22 cellular contexts compared by ENCODE assay signal in genomic region chr4:60562353-60562752, GRCh38.
A peak's percentile ranks its signal among the peaks of the same experiment; 100 is the strongest.
DNase-seq lines count a peak whose midpoint lies in the region; ATAC-seq and TF ChIP-seq lines count a peak whose summit lies in the region.
"Had no signal": no experiment of that assay in that cellular context is flagged by ENCODE, and none has a peak within 500 bp of the region (broad histone marks: within the 10 kb centered on the region; RNA-seq: fewer than 3 reads in every experiment).

No MANE protein-coding gene starts in this region.

- DNase-seq in COR-L47 (lab: John Stamatoyannopoulos, UW), result peak; percentile 55
- DNase-seq in KBM-7, result peak; percentile 9
- peak; percentile 9 for DNase-seq in NCI-H510A (lab: John Stamatoyannopoulos, UW)
- DNase-seq in effector memory CD8-positive, alpha-beta T cell, result no peak
- DNase-seq in left lobe of liver (ENCODE audit: low spot score), result no peak
- no peak for DNase-seq in upper lobe of left lung
- DNase-seq: activated effector memory CD4-positive, alpha-beta T cell treated with Interleukin-2 at 50 U/mL for 16 hours; CD8-positive, alpha-beta T cell; foreskin keratinocyte; NCI-H2107; PC-3; stomach; T1000; upper lobe of right lung had no signal

- no peaks in the 10 kb centered on the region for H3K4me1 ChIP-seq in upper lobe of left lung
- H3K4me1 ChIP-seq: breast epithelium, foreskin keratinocyte, stomach, upper lobe of right lung had no signal

- no peak for TF ChIP-seq CTCF in SU-DHL-6 (IDR thresholded peaks at IDR 0.05; ENCODE audit: insufficient read depth, low read length, poor library complexity, severe bottlenecking)
- TF ChIP-seq CTCF in upper lobe of left lung (IDR thresholded peaks at IDR 0.05), result no peak

- no peak overlapping the region for H3K27ac Mint-ChIP-seq in effector memory CD8-positive, alpha-beta T cell
- H3K27ac Mint-ChIP-seq: CD8-positive, alpha-beta T cell; dendritic cell treated with granulocyte-macrophage colony-stimulating factor and Interleukin-4, amounts not matched to agents 40 ng/mL and 50 ng/mL, for 4 days; natural killer cell treated with Interleukin-12 subunit alpha and Interleukin-12 subunit beta and Interleukin-15 and Interleukin-18, amount 100 ng/mL, for 72 hours; progenitor cell of endocrine pancreas had no signal

- no peaks in the 10 kb centered on the region for H4K20me1 ChIP-seq in SU-DHL-6 (ENCODE audit: low read depth, low read length)

- H3K9me3 Mint-ChIP-seq in effector memory CD8-positive, alpha-beta T cell, result peaks cover 13 to 23% of the 10 kb centered on the region in 2 donors
- H3K9me3 Mint-ChIP-seq: dendritic cell treated with granulocyte-macrophage colony-stimulating factor and Interleukin-4, amounts not matched to agents 40 ng/mL and 50 ng/mL, for 4 days had no signal

- no peak for TF ChIP-seq EP300 in upper lobe of left lung (IDR thresholded peaks at IDR 0.05)

- H3K9ac ChIP-seq in SU-DHL-6 (ENCODE audit: low read length), result no peak overlapping the region

- no peak overlapping the region for H3K4me3 Mint-ChIP-seq in effector memory CD8-positive, alpha-beta T cell
- H3K4me3 Mint-ChIP-seq: CD8-positive, alpha-beta T cell; dendritic cell treated with granulocyte-macrophage colony-stimulating factor and Interleukin-4, amounts not matched to agents 40 ng/mL and 50 ng/mL, for 4 days; natural killer cell treated with Interleukin-12 subunit alpha and Interleukin-12 subunit beta and Interleukin-15 and Interleukin-18, amount 100 ng/mL, for 72 hours had no signal

- H3K4me3 ChIP-seq in SU-DHL-6 (ENCODE audit: insufficient read depth, low read length, poor library complexity, severe bottlenecking) (no peak overlapping the region), upper lobe of left lung (no peak overlapping the region)
- H3K4me3 ChIP-seq: breast epithelium, K562, stomach, upper lobe of right lung had no signal

- in situ Hi-C loops in KBM-7 (cut with MboI; ENCODE audit: low pct_unique_long_range_greater_than_20kb, low sequenced_read_pairs), result no loop called here

- H3K4me2 ChIP-seq in SU-DHL-6 (ENCODE audit: low read depth, low read length, poor library complexity, severe bottlenecking), result peak overlapping the region; percentile 20

- no peaks in the 10 kb centered on the region for H3K79me2 ChIP-seq in SU-DHL-6 (ENCODE audit: insufficient read depth, low read length)

- H3K27ac ChIP-seq in SU-DHL-6 (ENCODE audit: low read depth, low read length) (no peak overlapping the region), upper lobe of left lung (no peak overlapping the region)
- H3K27ac ChIP-seq: breast epithelium, epithelial cell of prostate, foreskin keratinocyte, stomach, upper lobe of right lung had no signal

- H3K27me3 ChIP-seq in SU-DHL-6 (ENCODE audit: low read length) (no peaks in the 10 kb centered on the region), upper lobe of left lung (no peaks in the 10 kb centered on the region)
- H3K27me3 ChIP-seq: breast epithelium, foreskin keratinocyte, stomach, upper lobe of right lung had no signal

- H3F3A ChIP-seq in SU-DHL-6 (ENCODE audit: insufficient read depth), result no peaks in the 10 kb centered on the region

- H3K9me2 ChIP-seq in SU-DHL-6 (replicated peaks; ENCODE audit: insufficient read depth, low read length), result no peaks in the 10 kb centered on the region

- 55 to 73% methylated on average over 1 of the region's 1 CpG for WGBS in upper lobe of left lung, 2 donors

- no peaks in the 10 kb centered on the region for H3K4me1 Mint-ChIP-seq in effector memory CD8-positive, alpha-beta T cell (ENCODE audit: low read depth in 2 of 2)

- no peak for TF ChIP-seq POLR2A in upper lobe of left lung (IDR thresholded peaks at IDR 0.05)

- H3K9me3 ChIP-seq in SU-DHL-6 (ENCODE audit: insufficient read depth, low read length) (no peaks in the 10 kb centered on the region), upper lobe of left lung (no peaks in the 10 kb centered on the region)
- H3K9me3 ChIP-seq: breast epithelium, stomach, upper lobe of right lung had no signal

- H3K36me3 Mint-ChIP-seq in effector memory CD8-positive, alpha-beta T cell (ENCODE audit: insufficient read depth), result no peaks in the 10 kb centered on the region
- H3K36me3 Mint-ChIP-seq: CD8-positive, alpha-beta T cell; natural killer cell treated with Interleukin-12 subunit alpha and Interleukin-12 subunit beta and Interleukin-15 and Interleukin-18, amount 100 ng/mL, for 72 hours had no signal

- H2AFZ ChIP-seq in SU-DHL-6 (ENCODE audit: low read depth, low read length, severe bottlenecking), result peak overlapping the region; percentile 80

- no peaks in the 10 kb centered on the region for H3K27me3 Mint-ChIP-seq in effector memory CD8-positive, alpha-beta T cell
- H3K27me3 Mint-ChIP-seq: dendritic cell treated with granulocyte-macrophage colony-stimulating factor and Interleukin-4, amounts not matched to agents 40 ng/mL and 50 ng/mL, for 4 days; natural killer cell treated with Interleukin-12 subunit alpha and Interleukin-12 subunit beta and Interleukin-15 and Interleukin-18, amount 100 ng/mL, for 72 hours; progenitor cell of endocrine pancreas had no signal

- ATAC-seq in effector memory CD8-positive, alpha-beta T cell (replicated peaks), result no peak
- ATAC-seq in GM19351 (IDR thresholded peaks at IDR 0.05; ENCODE audit: unreplicated experiment), result no peak
- ATAC-seq in left lobe of liver, result no peak
- no peak for ATAC-seq in upper lobe of left lung (ENCODE audit: low FRiP score in 2 of 2)
- ATAC-seq: CD8-positive, alpha-beta T cell; foreskin keratinocyte; K562; natural killer cell treated with Interleukin-12 subunit alpha and Interleukin-12 subunit beta and Interleukin-15 and Interleukin-18, amount 100 ng/mL, for 72 hours; PC-3; upper lobe of right lung had no signal

- no peaks in the 10 kb centered on the region for H3K36me3 ChIP-seq in SU-DHL-6 (ENCODE audit: low read length)
- H3K36me3 ChIP-seq in upper lobe of left lung, result no peaks in the 10 kb centered on the region
- H3K36me3 ChIP-seq: breast epithelium, stomach, upper lobe of right lung had no signal

Comparison
In these comparisons a context has a peak if more than half of its experiments do, and no peak if none do; other contexts are left out.
1. DNase-seq: peak in COR-L47 (single experiment), KBM-7 (single experiment) and NCI-H510A (single experiment); none in effector memory CD8-positive, alpha-beta T cell (0 of 3), left lobe of liver (single experiment) and upper lobe of left lung (0 of 2).